Comparison of ENCODE assay signal across 10 cellular contexts in genomic region chr14:20477211-20477876, GRCh38. TPM values are rescaled to one million over a fixed set of nuclear protein-coding genes. Genes with fewer than 3 reads are reported as not detected.
DNase-seq lines count a peak whose midpoint lies in the region; ATAC-seq and TF ChIP-seq lines count a peak whose summit lies in the region.
"Had no signal": no experiment of that assay in that cellular context is flagged by ENCODE, and none has a peak within 500 bp of the region (broad histone marks: within the 10 kb centered on the region; RNA-seq: fewer than 3 reads in every experiment).

No MANE protein-coding gene starts in this region.

- peak; percentile 74 for DNase-seq in activated CD4-positive, alpha-beta T cell treated with anti-CD3 and anti-CD28 coated beads, Interleukin-2, amount 10 ng/mL, durations not matched to agents 24 days and 14 days
- no peak for DNase-seq in activated CD4-positive, alpha-beta T cell treated with anti-CD3 and anti-CD28 coated beads for 1 hour
- DNase-seq in UCSD-AML1 (lab: John Stamatoyannopoulos, UW; ENCODE audit: unreplicated experiment), result peak; percentile 79
- DNase-seq in foreskin keratinocyte, result peak in 1 of 2 donors; percentile 32
- no peak for DNase-seq in stimulated activated naive B cell treated with anti-CD40 and anti-IgM and Interleukin-4, amounts not matched to agents 10 μg/mL and 1 μg/mL and 100 μg/mL, for 72 hours
- no peak for DNase-seq in suprapubic skin (ENCODE audit: low spot score in 2 of 2)
- DNase-seq in AG20443 (ENCODE audit: low spot score), result no peak
- DNase-seq in activated CD8-positive, alpha-beta memory T cell treated with anti-CD3 and anti-CD28 coated beads for 24 hours, result no peak

- intact Hi-C loops in activated CD4-positive, alpha-beta T cell treated with anti-CD3 and anti-CD28 coated beads, Interleukin-2, amount 10 ng/mL, durations not matched to agents 24 days and 14 days (cut with micrococcal nuclease), result no loop called here

- H3K36me3 Mint-ChIP-seq in activated CD4-positive, alpha-beta T cell treated with anti-CD3 and anti-CD28 coated beads, Interleukin-2, amount 10 ng/mL, durations not matched to agents 24 days and 14 days (ENCODE audit: low read depth), result peaks cover 62% of the 10 kb centered on the region
- peaks cover 55 to 60% of the 10 kb centered on the region in 2 donors for H3K36me3 Mint-ChIP-seq in stimulated activated naive B cell treated with anti-CD40 and anti-IgM and Interleukin-4, amounts not matched to agents 10 μg/mL and 1 μg/mL and 100 μg/mL, for 72 hours

- H3K27me3 ChIP-seq in foreskin keratinocyte, result no peaks in the 10 kb centered on the region
- no peaks in the 10 kb centered on the region for H3K27me3 ChIP-seq in suprapubic skin

- H3K4me3 Mint-ChIP-seq in activated CD4-positive, alpha-beta T cell treated with anti-CD3 and anti-CD28 coated beads, Interleukin-2, amount 10 ng/mL, durations not matched to agents 24 days and 14 days, result peak overlapping the region; percentile 71
- H3K4me3 Mint-ChIP-seq in stimulated activated naive B cell treated with anti-CD40 and anti-IgM and Interleukin-4, amounts not matched to agents 10 μg/mL and 1 μg/mL and 100 μg/mL, for 72 hours, result peak overlapping the region; percentile 0 to 1

- peaks cover 41% of the 10 kb centered on the region for H3K4me1 Mint-ChIP-seq in activated CD4-positive, alpha-beta T cell treated with anti-CD3 and anti-CD28 coated beads, Interleukin-2, amount 10 ng/mL, durations not matched to agents 24 days and 14 days
- peaks cover 36 to 50% of the 10 kb centered on the region in 2 donors for H3K4me1 Mint-ChIP-seq in stimulated activated naive B cell treated with anti-CD40 and anti-IgM and Interleukin-4, amounts not matched to agents 10 μg/mL and 1 μg/mL and 100 μg/mL, for 72 hours

- TF ChIP-seq EP300 in suprapubic skin (IDR thresholded peaks at IDR 0.05), result no peak

- H3K9me3 ChIP-seq in suprapubic skin, result no peaks in the 10 kb centered on the region
- H3K9me3 ChIP-seq: SJSA1 had no signal

- no peaks in the 10 kb centered on the region for H3K27me3 Mint-ChIP-seq in activated CD4-positive, alpha-beta T cell treated with anti-CD3 and anti-CD28 coated beads, Interleukin-2, amount 10 ng/mL, durations not matched to agents 24 days and 14 days
- no peaks in the 10 kb centered on the region for H3K27me3 Mint-ChIP-seq in stimulated activated naive B cell treated with anti-CD40 and anti-IgM and Interleukin-4, amounts not matched to agents 10 μg/mL and 1 μg/mL and 100 μg/mL, for 72 hours

- H3K4me1 ChIP-seq in foreskin keratinocyte (no peaks in the 10 kb centered on the region), suprapubic skin (peaks cover 15% of the 10 kb centered on the region)
- H3K4me1 ChIP-seq: SJSA1 had no signal

- ATAC-seq in foreskin keratinocyte, result peak; percentile 30
- peak; percentile 78 to 85 for ATAC-seq in stimulated activated naive B cell treated with anti-CD40 and anti-IgM and Interleukin-4, amounts not matched to agents 10 μg/mL and 1 μg/mL and 100 μg/mL, for 72 hours (replicated peaks)

- peaks cover 53% of the 10 kb centered on the region for H3K36me3 ChIP-seq in suprapubic skin

- H3K27ac ChIP-seq in foreskin keratinocyte, result no peak overlapping the region
- H3K27ac ChIP-seq in suprapubic skin, result no peak overlapping the region
- H3K27ac ChIP-seq: SJSA1 had no signal

- 44% methylated on average over 1 of the region's 1 CpG for WGBS in suprapubic skin

- no peak overlapping the region for H3K4me3 ChIP-seq in suprapubic skin
- H3K4me3 ChIP-seq: SJSA1 had no signal

- no peaks in the 10 kb centered on the region for H3K9me3 Mint-ChIP-seq in activated CD4-positive, alpha-beta T cell treated with anti-CD3 and anti-CD28 coated beads, Interleukin-2, amount 10 ng/mL, durations not matched to agents 24 days and 14 days
- peaks cover 1 to 3% of the 10 kb centered on the region in 2 donors for H3K9me3 Mint-ChIP-seq in stimulated activated naive B cell treated with anti-CD40 and anti-IgM and Interleukin-4, amounts not matched to agents 10 μg/mL and 1 μg/mL and 100 μg/mL, for 72 hours

- H3K27ac Mint-ChIP-seq in activated CD4-positive, alpha-beta T cell treated with anti-CD3 and anti-CD28 coated beads, Interleukin-2, amount 10 ng/mL, durations not matched to agents 24 days and 14 days, result peak overlapping the region; percentile 89
- peak overlapping the region; percentile 48 for H3K27ac Mint-ChIP-seq in stimulated activated naive B cell treated with anti-CD40 and anti-IgM and Interleukin-4, amounts not matched to agents 10 μg/mL and 1 μg/mL and 100 μg/mL, for 72 hours

- TF ChIP-seq CTCF in foreskin keratinocyte (conservative IDR thresholded peaks at IDR 0.05) (no peak), suprapubic skin (IDR thresholded peaks at IDR 0.05) (no peak)

- TF ChIP-seq POLR2A in suprapubic skin (IDR thresholded peaks at IDR 0.05), result no peak

RNA-seq across cellular contexts. Expression of gene PNP, which starts 8.1 kb away (rescaled TPM):
- 155 and 158 TPM in 2 replicates for total RNA-seq in activated CD4-positive, alpha-beta T cell treated with anti-CD3 and anti-CD28 coated beads, Interleukin-2, amount 10 ng/mL, durations not matched to agents 24 days and 14 days
- 120 and 146 TPM in 2 replicates for total RNA-seq in foreskin keratinocyte
- 130 and 142 TPM in 2 replicates for polyA plus RNA-seq in foreskin keratinocyte
- 10 to 100 TPM; 26.9 to 83.4 (median 52.9) TPM for total RNA-seq in suprapubic skin

RNA-seq across cellular contexts. Expression of gene PIP4P1, which starts 16.1 kb away (rescaled TPM):
- 29.5 and 30.7 TPM in 2 replicates for total RNA-seq in activated CD4-positive, alpha-beta T cell treated with anti-CD3 and anti-CD28 coated beads, Interleukin-2, amount 10 ng/mL, durations not matched to agents 24 days and 14 days
- 23.0 and 23.8 TPM in 2 replicates for total RNA-seq in foreskin keratinocyte
- 27.2 and 29.2 TPM in 2 replicates for polyA plus RNA-seq in foreskin keratinocyte
- total RNA-seq in suprapubic skin, result 10 to 100 TPM; 23.7 to 36.5 (median 28.9) TPM

RNA-seq across cellular contexts. Expression of gene APEX1, which starts 22.3 kb away (rescaled TPM):
- total RNA-seq in activated CD4-positive, alpha-beta T cell treated with anti-CD3 and anti-CD28 coated beads, Interleukin-2, amount 10 ng/mL, durations not matched to agents 24 days and 14 days, result 239 and 242 TPM in 2 replicates
- total RNA-seq in foreskin keratinocyte (112 and 128 TPM in 2 replicates), suprapubic skin (100 to 1,000 TPM; 119 to 133 (median 129) TPM)
- polyA plus RNA-seq in foreskin keratinocyte, result 207 and 226 TPM in 2 replicates

RNA-seq across cellular contexts. Expression of gene OSGEP, which starts 22.7 kb away (rescaled TPM):
- 69.8 and 76.9 TPM in 2 replicates for total RNA-seq in activated CD4-positive, alpha-beta T cell treated with anti-CD3 and anti-CD28 coated beads, Interleukin-2, amount 10 ng/mL, durations not matched to agents 24 days and 14 days
- 22.6 and 23.3 TPM in 2 replicates for total RNA-seq in foreskin keratinocyte
- 24.9 and 31.9 TPM in 2 replicates for polyA plus RNA-seq in foreskin keratinocyte
- total RNA-seq in suprapubic skin, result 10 to 100 TPM; 40.8 to 91.0 (median 44.8) TPM

RNA-seq across cellular contexts. Expression of gene RNASE10, which starts 28.0 kb away (rescaled TPM):
- total RNA-seq in activated CD4-positive, alpha-beta T cell treated with anti-CD3 and anti-CD28 coated beads, Interleukin-2, amount 10 ng/mL, durations not matched to agents 24 days and 14 days, result 0.47 and 0.50 TPM in 2 replicates
- total RNA-seq in foreskin keratinocyte (0.11 and 0.31 TPM in 2 replicates), suprapubic skin (not detected)
- polyA plus RNA-seq in foreskin keratinocyte, result 0.07 and 0.12 TPM in 2 replicates
- total RNA-seq: SJSA1 had no signal
- polyA plus RNA-seq: liver had no signal

Comparison
In these comparisons a context has a peak if more than half of its experiments do, and no peak if none do; other contexts are left out.
1. DNase-seq: peak in activated CD4-positive, alpha-beta T cell treated with anti-CD3 and anti-CD28 coated beads, Interleukin-2, amount 10 ng/mL, durations not matched to agents 24 days and 14 days (single experiment) and UCSD-AML1 (single experiment); none in activated CD4-positive, alpha-beta T cell treated with anti-CD3 and anti-CD28 coated beads for 1 hour (single experiment), stimulated activated naive B cell treated with anti-CD40 and anti-IgM and Interleukin-4, amounts not matched to agents 10 μg/mL and 1 μg/mL and 100 μg/mL, for 72 hours (single experiment), suprapubic skin (0 of 2), AG20443 (single experiment) and activated CD8-positive, alpha-beta memory T cell treated with anti-CD3 and anti-CD28 coated beads for 24 hours (single experiment).